ENCODE assay signal across 11 cellular contexts in the genomic region with DNA sequence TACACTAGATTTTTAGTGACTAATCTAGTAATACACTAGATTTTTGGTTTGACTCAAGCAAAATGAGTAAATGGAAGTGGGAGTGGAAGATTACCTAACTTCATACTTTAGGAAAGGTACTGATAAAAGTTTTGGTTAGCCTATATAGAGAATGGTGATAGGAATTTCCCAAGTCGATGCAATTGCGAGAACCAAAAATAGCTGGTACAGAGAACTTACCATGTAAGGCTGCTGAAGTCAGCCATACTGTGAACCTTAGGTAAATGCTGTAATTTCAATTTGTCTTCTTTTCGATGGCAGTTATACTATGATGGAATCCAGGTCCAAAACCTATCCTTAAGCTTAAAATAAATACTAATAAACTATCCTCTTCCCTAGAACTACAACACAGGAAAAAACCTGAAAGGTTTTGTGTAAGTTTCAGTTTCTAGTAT. TPM values are rescaled to one million over a fixed set of nuclear protein-coding genes. Genes with fewer than 3 reads are reported as not detected.
DNase-seq lines count a peak whose midpoint lies in the region; ATAC-seq, FAIRE-seq and TF ChIP-seq lines count a peak whose summit lies in the region.
"Had no signal": no experiment of that assay in that cellular context is flagged by ENCODE, and none has a peak within 500 bp of the region (broad histone marks: within the 10 kb centered on the region; RNA-seq: fewer than 3 reads in every experiment).

No MANE protein-coding gene starts in this region.

- H4K20me1 ChIP-seq in osteoblast (ENCODE audit: insufficient read depth, low read length), result peaks cover 10% of the 10 kb centered on the region

- H3K4me3 ChIP-seq in breast epithelium, result no peak overlapping the region
- no peak overlapping the region for H3K4me3 ChIP-seq in osteoblast (ENCODE audit: insufficient read depth, low read length)
- H3K4me3 ChIP-seq: dorsolateral prefrontal cortex had no signal

- H3K27me3 ChIP-seq in breast epithelium, result no peaks in the 10 kb centered on the region
- no peaks in the 10 kb centered on the region for H3K27me3 ChIP-seq in osteoblast (ENCODE audit: insufficient read depth, low read length)
- H3K27me3 ChIP-seq: dorsolateral prefrontal cortex had no signal

- no peak for FAIRE-seq in GM12891 (lab: Jason Lieb, UNC)

- H3K4me1 Mint-ChIP-seq in activated T-cell treated with anti-CD3 and anti-CD28 coated beads, Interleukin-2, amount 50 U/mL, for 4 hours (ENCODE audit: low read depth), result peaks cover 65% of the 10 kb centered on the region

- TF ChIP-seq CTCF in breast epithelium (IDR thresholded peaks at IDR 0.05) (no peak), osteoblast (IDR thresholded peaks at IDR 0.05; ENCODE audit: extremely low read depth, low read depth, low read length) (no peak)

- no peak for ATAC-seq in activated T-cell treated with anti-CD3 and anti-CD28 coated beads, Interleukin-2, amount 50 U/mL, for 4 hours

- H3K4me3 Mint-ChIP-seq in activated T-cell treated with anti-CD3 and anti-CD28 coated beads, Interleukin-2, amount 50 U/mL, for 4 hours, result no peak overlapping the region

- H3K36me3 Mint-ChIP-seq in activated T-cell treated with anti-CD3 and anti-CD28 coated beads, Interleukin-2, amount 50 U/mL, for 4 hours (ENCODE audit: insufficient read depth), result peaks cover 63% of the 10 kb centered on the region

- no peaks in the 10 kb centered on the region for H3K27me3 Mint-ChIP-seq in activated T-cell treated with anti-CD3 and anti-CD28 coated beads, Interleukin-2, amount 50 U/mL, for 4 hours (ENCODE audit: low read depth)

- H3K9me3 Mint-ChIP-seq in activated T-cell treated with anti-CD3 and anti-CD28 coated beads, Interleukin-2, amount 50 U/mL, for 4 hours, result no peaks in the 10 kb centered on the region

- no peaks in the 10 kb centered on the region for H3K36me3 ChIP-seq in breast epithelium
- peaks cover 46% of the 10 kb centered on the region for H3K36me3 ChIP-seq in osteoblast (ENCODE audit: insufficient read depth, low read length)

- DNase-seq in GM12891 (ENCODE audit: insufficient read length, low spot score) (no peak), M059J (ENCODE audit: low read depth) (peak; percentile 27), breast epithelium (ENCODE audit: low spot score in 2 of 2) (no peak), osteoblast (ENCODE audit: insufficient read length, low spot score, missing footprints) (no peak), cerebellar nuclear complex (lab: John Stamatoyannopoulos, UW) (no peak), NK-92 (lab: John Stamatoyannopoulos, UW; ENCODE audit: unreplicated experiment) (no peak), ureter (ENCODE audit: low spot score) (no peak)
- no peak for DNase-seq in activated T-cell treated with anti-CD3 and anti-CD28 coated beads, Interleukin-2, amount 50 U/mL, for 4 hours
- DNase-seq: dorsolateral prefrontal cortex, left cardiac atrium, NCI-H524 had no signal

- H2AFZ ChIP-seq in osteoblast (ENCODE audit: low read length), result no peak overlapping the region

- H3K27ac ChIP-seq in breast epithelium, result peak overlapping the region; percentile 14 to 15
- H3K27ac ChIP-seq in osteoblast (ENCODE audit: low read depth, low read length), result peak overlapping the region; percentile 2

- no peaks in the 10 kb centered on the region for H3K4me1 ChIP-seq in breast epithelium
- peaks cover 1% of the 10 kb centered on the region for H3K4me1 ChIP-seq in osteoblast (ENCODE audit: insufficient read depth, low read length)

- intact Hi-C loops in breast epithelium (cut with DNase I; ENCODE audit: low total_unique reads), result no loop called here

- TF ChIP-seq POLR2A in GM12891 (IDR thresholded peaks at IDR 0.05; ENCODE audit: low read depth, low read length), result peak; percentile 64
- no peak for TF ChIP-seq POLR2A in breast epithelium (IDR thresholded peaks at IDR 0.05)

- H3K79me2 ChIP-seq in osteoblast (ENCODE audit: insufficient read depth, low read length), result peaks cover 44% of the 10 kb centered on the region

- no peaks in the 10 kb centered on the region for H3K9me3 ChIP-seq in breast epithelium
- no peaks in the 10 kb centered on the region for H3K9me3 ChIP-seq in osteoblast (ENCODE audit: low read depth, low read length)

- no peak overlapping the region for H3K4me2 ChIP-seq in osteoblast (ENCODE audit: insufficient read depth, low read length)

TF ChIP-seq in GM12891, 5 proteins besides CTCF, POLR2A, EP300 and RAD21:
- TF ChIP-seq PAX5 (IDR thresholded peaks at IDR 0.05; ENCODE audit: insufficient read depth, low read length, severe bottlenecking) (no peak), POLR2AphosphoS5 (IDR thresholded peaks at IDR 0.05; ENCODE audit: low read depth, low read length) (peak; percentile 54; the same call in 1 of the 2 replicates)

RNA-seq across cellular contexts. Expression of a gene that starts 4.6 kb away (rescaled TPM):
- polyA plus RNA-seq in GM12891 (2012; ENCODE audit: low read depth, missing spikeins), result 101 TPM
- total RNA-seq in M059J (2014; rRNA removed; shearing (Covaris generic)), result 89.5 and 148 TPM in 2 replicates
- total RNA-seq in breast epithelium (100 to 1,000 TPM; 126 to 163 (median 134) TPM), osteoblast (66.3 and 74.9 TPM in 2 replicates), ureter (101 TPM)
- total RNA-seq in activated T-cell treated with anti-CD3 and anti-CD28 coated beads, Interleukin-2, amount 50 U/mL, for 4 hours, result 100 to 1,000 TPM; 168 to 179 (median 168) TPM

RNA-seq across cellular contexts. Expression of a gene that starts 15.9 kb away (rescaled TPM):
- 132 TPM for polyA plus RNA-seq in GM12891 (2012; ENCODE audit: low read depth, missing spikeins)
- total RNA-seq in M059J (2014; rRNA removed; shearing (Covaris generic)), result 74.6 and 108 TPM in 2 replicates
- total RNA-seq in breast epithelium (100 to 1,000 TPM in 2 of 3 donors, 10 to 100 TPM in 1; 99.4 to 156 (median 116) TPM), osteoblast (80.7 and 81.1 TPM in 2 replicates), ureter (126 TPM)
- total RNA-seq in activated T-cell treated with anti-CD3 and anti-CD28 coated beads, Interleukin-2, amount 50 U/mL, for 4 hours, result 100 to 1,000 TPM; 238 to 250 (median 241) TPM

RNA-seq across cellular contexts. Expression of a gene that starts 51.1 kb away (rescaled TPM):
- 3.7 TPM for polyA plus RNA-seq in GM12891 (2012; ENCODE audit: low read depth, missing spikeins)
- not detected in 2 replicates for total RNA-seq in M059J (2014; rRNA removed; shearing (Covaris generic))
- under 1 TPM in 1 of 3 donors, not detected in 2; under 0.01 TPM for total RNA-seq in breast epithelium
- not detected in 2 replicates for total RNA-seq in osteoblast
- under 1 TPM; 0.05 to 0.24 (median 0.10) TPM for total RNA-seq in activated T-cell treated with anti-CD3 and anti-CD28 coated beads, Interleukin-2, amount 50 U/mL, for 4 hours
- total RNA-seq in ureter, result not detected
- total RNA-seq: left cardiac atrium had no signal
